ENCODE assay signal across 8 cellular contexts in genomic region chr6:113969888-113970807, GRCh38. TPM values are rescaled to one million over a fixed set of nuclear protein-coding genes. Genes with fewer than 3 reads are reported as not detected.
DNase-seq lines count a peak whose midpoint lies in the region; ATAC-seq and TF ChIP-seq lines count a peak whose summit lies in the region.

No MANE protein-coding gene starts in this region.

- TF ChIP-seq POLR2A in Raji (IDR thresholded peaks at IDR 0.05; ENCODE audit: insufficient read depth, low read depth, low read length) (peak; percentile 20; the same call in 1 of the 2 replicates), thyroid gland (IDR thresholded peaks at IDR 0.05) (no peak)

- peaks cover 14 to 27% of the 10 kb centered on the region in 2 donors for H3K4me1 ChIP-seq in thyroid gland

- H3K9me3 ChIP-seq in thyroid gland, result no peaks in the 10 kb centered on the region

- no peaks in the 10 kb centered on the region for H3K27me3 ChIP-seq in thyroid gland

- 1% methylated on average over 26 to 41 of the region's 70 CpGs for WGBS in thyroid gland, 2 donors

- ATAC-seq in GM19467 (IDR thresholded peaks at IDR 0.05; ENCODE audit: unreplicated experiment) (peak; percentile 32), HG03571 (IDR thresholded peaks at IDR 0.05; ENCODE audit: unreplicated experiment) (peak; percentile 29), omental fat pad (ENCODE audit: low FRiP score) (peak; percentile 69)

- TF ChIP-seq CTCF in omental fat pad (IDR thresholded peaks at IDR 0.05), result no peak
- TF ChIP-seq CTCF in thyroid gland (IDR thresholded peaks at IDR 0.05), result no peak

- DNase-seq in CMK (ENCODE audit: low read depth) (peak; percentile 34), head of caudate nucleus (peak in 41 of 42 donors; percentile 12 to 77 (median 56)), omental fat pad (ENCODE audit: low spot score) (no peak), thyroid gland (peak; percentile 59 to 60)
- DNase-seq in activated naive CD4-positive, alpha-beta T cell treated with anti-CD3 and anti-CD28 coated beads, Interleukin-2, amount 50 U/mL, for 16 hours, result peak; percentile 51

- no peaks in the 10 kb centered on the region for H3K36me3 ChIP-seq in thyroid gland

- peak overlapping the region; percentile 86 to 95 (median 90) for H3K27ac ChIP-seq in thyroid gland

- intact Hi-C loops in head of caudate nucleus (cut with DNase I), result no loop called here
- intact Hi-C loops in thyroid gland (cut with DNase I), result no loop called here

- H3K4me3 ChIP-seq in thyroid gland (replicated peaks in 1 of 3), result peak overlapping the region; percentile 89 to 99 (median 94)

RNA-seq across cellular contexts. Expression of gene HDAC2, which starts 0.8 kb away (rescaled TPM):
- total RNA-seq in omental fat pad (10 to 100 TPM; 31.0 to 69.2 (median 45.9) TPM), thyroid gland (10 to 100 TPM; 44.1 to 70.9 (median 50.2) TPM)
